ENCODE assay signal across 19 cellular contexts in the genomic region with DNA sequence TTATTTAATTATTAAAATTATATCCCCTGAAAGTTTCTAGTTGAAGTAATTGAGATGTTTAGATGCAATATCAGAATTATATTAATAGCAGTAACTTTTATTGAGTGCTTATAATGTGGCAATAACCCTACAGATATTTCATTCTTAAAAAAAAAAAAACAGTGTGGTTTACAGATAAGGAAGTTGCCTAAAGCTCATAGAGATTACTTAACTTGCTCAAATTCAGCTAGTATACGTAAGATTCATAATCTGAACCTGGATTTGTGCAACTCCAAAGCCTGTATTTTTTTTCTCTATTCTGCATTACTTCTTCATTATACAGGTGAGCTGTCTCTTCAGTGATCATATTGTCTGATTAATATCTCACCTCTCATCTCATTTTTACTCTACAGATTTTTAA.
"Had no signal": no experiment of that assay in that cellular context is flagged by ENCODE, and none has a peak within 500 bp of the region (broad histone marks: within the 10 kb centered on the region; RNA-seq: fewer than 3 reads in every experiment).

No MANE protein-coding gene starts in this region.

- H3K27ac ChIP-seq: ascending aorta, parathyroid adenoma, sigmoid colon, stomach, vagina, VCaP had no signal

- H3K27me3 ChIP-seq: ascending aorta, sigmoid colon, stomach, vagina had no signal

- DNase-seq: activated CD4-positive, CD25-positive, alpha-beta regulatory T cell treated with anti-CD3 and anti-CD28 coated beads, Interleukin-2, amount 50 U/mL, for 72 hours; activated CD8-positive, alpha-beta memory T cell treated with anti-CD3 and anti-CD28 coated beads for 24 hours; activated CD8-positive, alpha-beta memory T cell treated with anti-CD3 and anti-CD28 coated beads, Interleukin-2, amount 50 U/mL, for 48 hours; activated effector memory CD4-positive, alpha-beta T cell treated with anti-CD3 and anti-CD28 coated beads, Interleukin-2, amount 50 U/mL, for 16 hours; activated naive CD4-positive, alpha-beta T cell treated with anti-CD3 and anti-CD28 coated beads, Interleukin-2, amount 50 U/mL, for 16 hours; activated T-cell treated with anti-CD3 and anti-CD28 coated beads, Interleukin-2, amount 50 U/mL, for 72 hours; cortex of kidney; effector CD4-positive, alpha-beta T cell; left cardiac atrium; natural killer cell; sigmoid colon; stimulated activated CD4-positive, alpha-beta T cell treated with anti-CD3 and anti-CD28 coated beads, Interleukin-4, amount 100 ng/mL, for 24 hours; stomach; trophoblast cell had no signal

- FAIRE-seq: islet of Langerhans had no signal

- H2AFZ ChIP-seq: parathyroid adenoma had no signal

- H3K9me3 ChIP-seq: sigmoid colon, vagina had no signal

- H3K4me3 ChIP-seq: ascending aorta, sigmoid colon, stomach, vagina had no signal

- H3K36me3 ChIP-seq: ascending aorta, sigmoid colon, stomach, vagina had no signal

- H3K9ac ChIP-seq: parathyroid adenoma had no signal

- H3K4me1 ChIP-seq: parathyroid adenoma, stomach, vagina had no signal
